Comparison of ENCODE assay signal across 1 cellular context in genomic region chr2:43041661-43042360, GRCh38.
A peak's percentile ranks its signal among the peaks of the same experiment; 100 is the strongest.
TF ChIP-seq lines count a peak whose summit lies in the region.

No MANE protein-coding gene starts in this region.

TF ChIP-seq in K562, 482 proteins besides CTCF, POLR2A, EP300 and RAD21 (continued from another document and continues in another):
- TF ChIP-seq, protein P1, sequence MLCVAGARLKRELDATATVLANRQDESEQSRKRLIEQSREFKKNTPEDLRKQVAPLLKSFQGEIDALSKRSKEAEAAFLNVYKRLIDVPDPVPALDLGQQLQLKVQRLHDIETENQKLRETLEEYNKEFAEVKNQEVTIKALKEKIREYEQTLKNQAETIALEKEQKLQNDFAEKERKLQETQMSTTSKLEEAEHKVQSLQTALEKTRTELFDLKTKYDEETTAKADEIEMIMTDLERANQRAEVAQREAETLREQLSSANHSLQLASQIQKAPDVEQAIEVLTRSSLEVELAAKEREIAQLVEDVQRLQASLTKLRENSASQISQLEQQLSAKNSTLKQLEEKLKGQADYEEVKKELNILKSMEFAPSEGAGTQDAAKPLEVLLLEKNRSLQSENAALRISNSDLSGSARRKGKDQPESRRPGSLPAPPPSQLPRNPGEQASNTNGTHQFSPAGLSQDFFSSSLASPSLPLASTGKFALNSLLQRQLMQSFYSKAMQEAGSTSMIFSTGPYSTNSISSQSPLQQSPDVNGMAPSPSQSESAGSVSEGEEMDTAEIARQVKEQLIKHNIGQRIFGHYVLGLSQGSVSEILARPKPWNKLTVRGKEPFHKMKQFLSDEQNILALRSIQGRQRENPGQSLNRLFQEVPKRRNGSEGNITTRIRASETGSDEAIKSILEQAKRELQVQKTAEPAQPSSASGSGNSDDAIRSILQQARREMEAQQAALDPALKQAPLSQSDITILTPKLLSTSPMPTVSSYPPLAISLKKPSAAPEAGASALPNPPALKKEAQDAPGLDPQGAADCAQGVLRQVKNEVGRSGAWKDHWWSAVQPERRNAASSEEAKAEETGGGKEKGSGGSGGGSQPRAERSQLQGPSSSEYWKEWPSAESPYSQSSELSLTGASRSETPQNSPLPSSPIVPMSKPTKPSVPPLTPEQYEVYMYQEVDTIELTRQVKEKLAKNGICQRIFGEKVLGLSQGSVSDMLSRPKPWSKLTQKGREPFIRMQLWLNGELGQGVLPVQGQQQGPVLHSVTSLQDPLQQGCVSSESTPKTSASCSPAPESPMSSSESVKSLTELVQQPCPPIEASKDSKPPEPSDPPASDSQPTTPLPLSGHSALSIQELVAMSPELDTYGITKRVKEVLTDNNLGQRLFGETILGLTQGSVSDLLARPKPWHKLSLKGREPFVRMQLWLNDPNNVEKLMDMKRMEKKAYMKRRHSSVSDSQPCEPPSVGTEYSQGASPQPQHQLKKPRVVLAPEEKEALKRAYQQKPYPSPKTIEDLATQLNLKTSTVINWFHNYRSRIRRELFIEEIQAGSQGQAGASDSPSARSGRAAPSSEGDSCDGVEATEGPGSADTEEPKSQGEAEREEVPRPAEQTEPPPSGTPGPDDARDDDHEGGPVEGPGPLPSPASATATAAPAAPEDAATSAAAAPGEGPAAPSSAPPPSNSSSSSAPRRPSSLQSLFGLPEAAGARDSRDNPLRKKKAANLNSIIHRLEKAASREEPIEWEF (CRISPR knock-in tag; IDR thresholded peaks at IDR 0.05) = no peak
- no peak for TF ChIP-seq ZNF174 (CRISPR knock-in tag; IDR thresholded peaks at IDR 0.05)
- no peak for TF ChIP-seq ILK (tag; IDR thresholded peaks at IDR 0.05; ENCODE audit: borderline replicate concordance, low read depth)
- no peak for TF ChIP-seq XRCC4 (IDR thresholded peaks at IDR 0.05; ENCODE audit: extremely low read depth, insufficient read depth, insufficient read length)
- no peak for TF ChIP-seq PYGO2 (tag; IDR thresholded peaks at IDR 0.05)
- TF ChIP-seq CREB1 (IDR thresholded peaks at IDR 0.05) = no peak
- TF ChIP-seq CREB1 (CRISPR knock-in tag; IDR thresholded peaks at IDR 0.05) = no peak
- no peak for TF ChIP-seq SNIP1 (IDR thresholded peaks at IDR 0.05; ENCODE audit: low read depth)
- TF ChIP-seq, protein P2, sequence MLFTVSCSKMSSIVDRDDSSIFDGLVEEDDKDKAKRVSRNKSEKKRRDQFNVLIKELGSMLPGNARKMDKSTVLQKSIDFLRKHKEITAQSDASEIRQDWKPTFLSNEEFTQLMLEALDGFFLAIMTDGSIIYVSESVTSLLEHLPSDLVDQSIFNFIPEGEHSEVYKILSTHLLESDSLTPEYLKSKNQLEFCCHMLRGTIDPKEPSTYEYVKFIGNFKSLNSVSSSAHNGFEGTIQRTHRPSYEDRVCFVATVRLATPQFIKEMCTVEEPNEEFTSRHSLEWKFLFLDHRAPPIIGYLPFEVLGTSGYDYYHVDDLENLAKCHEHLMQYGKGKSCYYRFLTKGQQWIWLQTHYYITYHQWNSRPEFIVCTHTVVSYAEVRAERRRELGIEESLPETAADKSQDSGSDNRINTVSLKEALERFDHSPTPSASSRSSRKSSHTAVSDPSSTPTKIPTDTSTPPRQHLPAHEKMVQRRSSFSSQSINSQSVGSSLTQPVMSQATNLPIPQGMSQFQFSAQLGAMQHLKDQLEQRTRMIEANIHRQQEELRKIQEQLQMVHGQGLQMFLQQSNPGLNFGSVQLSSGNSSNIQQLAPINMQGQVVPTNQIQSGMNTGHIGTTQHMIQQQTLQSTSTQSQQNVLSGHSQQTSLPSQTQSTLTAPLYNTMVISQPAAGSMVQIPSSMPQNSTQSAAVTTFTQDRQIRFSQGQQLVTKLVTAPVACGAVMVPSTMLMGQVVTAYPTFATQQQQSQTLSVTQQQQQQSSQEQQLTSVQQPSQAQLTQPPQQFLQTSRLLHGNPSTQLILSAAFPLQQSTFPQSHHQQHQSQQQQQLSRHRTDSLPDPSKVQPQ (CRISPR knock-in tag; IDR thresholded peaks at IDR 0.05; ENCODE audit: borderline replicate concordance) = no peak
- TF ChIP-seq ELF1 (tag; IDR thresholded peaks at IDR 0.05) = no peak
- no peak for TF ChIP-seq ZKSCAN3 (CRISPR knock-in tag; IDR thresholded peaks at IDR 0.05)
- TF ChIP-seq HNRNPLL (IDR thresholded peaks at IDR 0.05; ENCODE audit: low read depth, low read length, poor library complexity, severe bottlenecking) = no peak
- no peak for TF ChIP-seq ZNF224 (CRISPR knock-in tag; IDR thresholded peaks at IDR 0.05)
- no peak for TF ChIP-seq ZNF785 (CRISPR knock-in tag; IDR thresholded peaks at IDR 0.05)
- no peak for TF ChIP-seq TBP (optimal IDR thresholded peaks at IDR 0.05; ENCODE audit: low read depth, low read length)
- no peak for TF ChIP-seq MXI1 (IDR thresholded peaks at IDR 0.05; ENCODE audit: low read depth, low read length)
- TF ChIP-seq HDGF (IDR thresholded peaks at IDR 0.05) = no peak
- no peak for TF ChIP-seq MCM5 (IDR thresholded peaks at IDR 0.05; ENCODE audit: low read depth)
- no peak for TF ChIP-seq ZNF134 (CRISPR knock-in tag; conservative IDR thresholded peaks at IDR 0.05)
- TF ChIP-seq, protein P3, sequence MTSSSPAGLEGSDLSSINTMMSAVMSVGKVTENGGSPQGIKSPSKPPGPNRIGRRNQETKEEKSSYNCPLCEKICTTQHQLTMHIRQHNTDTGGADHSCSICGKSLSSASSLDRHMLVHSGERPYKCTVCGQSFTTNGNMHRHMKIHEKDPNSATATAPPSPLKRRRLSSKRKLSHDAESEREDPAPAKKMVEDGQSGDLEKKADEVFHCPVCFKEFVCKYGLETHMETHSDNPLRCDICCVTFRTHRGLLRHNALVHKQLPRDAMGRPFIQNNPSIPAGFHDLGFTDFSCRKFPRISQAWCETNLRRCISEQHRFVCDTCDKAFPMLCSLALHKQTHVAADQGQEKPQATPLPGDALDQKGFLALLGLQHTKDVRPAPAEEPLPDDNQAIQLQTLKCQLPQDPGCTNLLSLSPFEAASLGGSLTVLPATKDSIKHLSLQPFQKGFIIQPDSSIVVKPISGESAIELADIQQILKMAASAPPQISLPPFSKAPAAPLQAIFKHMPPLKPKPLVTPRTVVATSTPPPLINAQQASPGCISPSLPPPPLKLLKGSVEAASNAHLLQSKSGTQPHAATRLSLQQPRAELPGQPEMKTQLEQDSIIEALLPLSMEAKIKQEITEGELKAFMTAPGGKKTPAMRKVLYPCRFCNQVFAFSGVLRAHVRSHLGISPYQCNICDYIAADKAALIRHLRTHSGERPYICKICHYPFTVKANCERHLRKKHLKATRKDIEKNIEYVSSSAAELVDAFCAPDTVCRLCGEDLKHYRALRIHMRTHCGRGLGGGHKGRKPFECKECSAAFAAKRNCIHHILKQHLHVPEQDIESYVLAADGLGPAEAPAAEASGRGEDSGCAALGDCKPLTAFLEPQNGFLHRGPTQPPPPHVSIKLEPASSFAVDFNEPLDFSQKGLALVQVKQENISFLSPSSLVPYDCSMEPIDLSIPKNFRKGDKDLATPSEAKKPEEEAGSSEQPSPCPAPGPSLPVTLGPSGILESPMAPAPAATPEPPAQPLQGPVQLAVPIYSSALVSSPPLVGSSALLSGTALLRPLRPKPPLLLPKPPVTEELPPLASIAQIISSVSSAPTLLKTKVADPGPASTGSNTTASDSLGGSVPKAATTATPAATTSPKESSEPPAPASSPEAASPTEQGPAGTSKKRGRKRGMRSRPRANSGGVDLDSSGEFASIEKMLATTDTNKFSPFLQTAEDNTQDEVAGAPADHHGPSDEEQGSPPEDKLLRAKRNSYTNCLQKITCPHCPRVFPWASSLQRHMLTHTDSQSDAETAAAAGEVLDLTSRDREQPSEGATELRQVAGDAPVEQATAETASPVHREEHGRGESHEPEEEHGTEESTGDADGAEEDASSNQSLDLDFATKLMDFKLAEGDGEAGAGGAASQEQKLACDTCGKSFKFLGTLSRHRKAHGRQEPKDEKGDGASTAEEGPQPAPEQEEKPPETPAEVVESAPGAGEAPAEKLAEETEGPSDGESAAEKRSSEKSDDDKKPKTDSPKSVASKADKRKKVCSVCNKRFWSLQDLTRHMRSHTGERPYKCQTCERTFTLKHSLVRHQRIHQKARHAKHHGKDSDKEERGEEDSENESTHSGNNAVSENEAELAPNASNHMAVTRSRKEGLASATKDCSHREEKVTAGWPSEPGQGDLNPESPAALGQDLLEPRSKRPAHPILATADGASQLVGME (CRISPR knock-in tag; IDR thresholded peaks at IDR 0.05) = no peak
- TF ChIP-seq GABPB2 (CRISPR knock-in tag; conservative IDR thresholded peaks at IDR 0.05) = no peak
- no peak for TF ChIP-seq CREB3 (tag; conservative IDR thresholded peaks at IDR 0.05; ENCODE audit: low read depth)
- no peak for TF ChIP-seq L3MBTL2 (IDR thresholded peaks at IDR 0.05)
- no peak for TF ChIP-seq ZNF444 (CRISPR knock-in tag; IDR thresholded peaks at IDR 0.05)
- TF ChIP-seq ETV1 (tag; conservative IDR thresholded peaks at IDR 0.05; ENCODE audit: low read depth) = peak; percentile 44
- no peak for TF ChIP-seq ZNF740 (CRISPR knock-in tag; IDR thresholded peaks at IDR 0.05)
- no peak for TF ChIP-seq ZNF740 (tag; IDR thresholded peaks at IDR 0.05)
- TF ChIP-seq CAMTA2 (CRISPR knock-in tag; conservative IDR thresholded peaks at IDR 0.05) = no peak
- no peak for TF ChIP-seq RAD51 (IDR thresholded peaks at IDR 0.05; ENCODE audit: borderline replicate concordance, low read depth)
- TF ChIP-seq PTBP1 (IDR thresholded peaks at IDR 0.05; ENCODE audit: low read depth, low read length) = no peak
- no peak for TF ChIP-seq SAFB2 (IDR thresholded peaks at IDR 0.05; ENCODE audit: borderline replicate concordance, low read depth, low read length, severe bottlenecking)
- TF ChIP-seq ZBED1 (IDR thresholded peaks at IDR 0.05) = no peak
- no peak for TF ChIP-seq TRIM28 (IDR thresholded peaks at IDR 0.05)
- TF ChIP-seq TCF3 (CRISPR knock-in tag; IDR thresholded peaks at IDR 0.05) = peak; percentile 67
- TF ChIP-seq PTRF (tag; IDR thresholded peaks at IDR 0.05) = no peak
- TF ChIP-seq ZNF561 (CRISPR knock-in tag; conservative IDR thresholded peaks at IDR 0.05) = no peak
- peak in 1 of 2 experiments; percentile 32; a peak in 1 of 4 replicates for TF ChIP-seq RCOR1 (IDR thresholded peaks at IDR 0.05; ENCODE audit: borderline replicate concordance in 1 of 2, low read depth in 2 of 2, low read length in 2 of 2)
- peak; percentile 8; the same call in 1 of the 2 replicates for TF ChIP-seq MITF (IDR thresholded peaks at IDR 0.05)
- TF ChIP-seq NR2C1 (IDR thresholded peaks at IDR 0.05) = no peak
- no peak for TF ChIP-seq NR2C1 (tag; IDR thresholded peaks at IDR 0.05)
- TF ChIP-seq ZBTB2 (IDR thresholded peaks at IDR 0.05) = peak; percentile 41; the same call in 1 of the 2 replicates
- no peak for TF ChIP-seq NFE2L1 (tag; IDR thresholded peaks at IDR 0.05; ENCODE audit: borderline replicate concordance, low read depth)
- TF ChIP-seq ZNF124 (CRISPR knock-in tag; IDR thresholded peaks at IDR 0.05) = no peak
- TF ChIP-seq FOXP4 (CRISPR knock-in tag; IDR thresholded peaks at IDR 0.05; ENCODE audit: borderline replicate concordance) = no peak
- no peak for TF ChIP-seq NR3C1 (CRISPR knock-in tag; IDR thresholded peaks at IDR 0.05)
